Comparison of ENCODE assay signal across 9 cellular contexts in the genomic region with DNA sequence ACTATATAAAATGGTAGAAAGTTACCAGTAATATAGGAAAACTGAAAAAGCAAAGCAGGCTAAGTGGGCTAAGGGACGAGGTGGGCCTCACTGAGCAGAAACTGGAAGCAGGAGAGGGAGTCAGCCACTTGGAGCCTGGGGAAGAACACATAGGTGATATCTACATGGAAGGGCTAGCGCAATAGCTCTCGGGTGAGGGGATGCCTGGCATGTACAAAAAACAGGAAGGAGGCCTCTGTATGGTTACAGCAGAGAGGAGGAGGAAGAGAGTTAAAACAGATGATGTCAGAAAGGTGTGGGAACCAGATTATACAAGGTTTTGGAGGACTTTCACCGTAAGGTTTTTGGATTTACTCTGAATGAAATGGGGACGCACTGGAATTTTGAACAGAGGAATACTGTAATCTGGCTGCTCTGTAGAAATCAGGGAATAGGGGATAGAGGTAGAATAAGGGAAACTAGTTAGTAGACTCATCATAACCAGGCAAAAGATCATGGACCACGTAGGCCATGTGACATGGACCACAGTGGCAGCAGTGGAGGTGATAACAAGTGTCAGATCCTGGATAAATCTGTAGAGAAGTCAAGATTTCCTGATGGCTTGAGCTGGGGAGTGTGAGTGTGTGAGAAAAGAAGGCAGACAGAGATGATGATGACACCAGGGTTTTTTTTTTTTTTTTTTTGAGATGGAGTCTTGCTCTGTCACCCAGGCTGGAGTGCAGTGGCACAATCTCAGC. TPM values are rescaled to one million over a fixed set of nuclear protein-coding genes. Genes with fewer than 3 reads are reported as not detected.
DNase-seq lines count a peak whose midpoint lies in the region; ATAC-seq and TF ChIP-seq lines count a peak whose summit lies in the region.
"Had no signal": no experiment of that assay in that cellular context is flagged by ENCODE, and none has a peak within 500 bp of the region (broad histone marks: within the 10 kb centered on the region; RNA-seq: fewer than 3 reads in every experiment).

No MANE protein-coding gene starts in this region.

- peaks cover 5% of the 10 kb centered on the region for H3K9me3 Mint-ChIP-seq in stimulated activated memory B cell treated with anti-CD40 and anti-IgM and Interleukin-4, amounts not matched to agents 10 μg/mL and 1 μg/mL and 100 μg/mL, for 72 hours

- no peaks in the 10 kb centered on the region; the same call in 1 of the 2 replicates for H3K36me3 ChIP-seq in GM23248 (ENCODE audit: low read depth)
- H3K36me3 ChIP-seq in Peyer's patch: no peaks in the 10 kb centered on the region
- peaks cover 2% of the 10 kb centered on the region; the same call in 1 of the 2 replicates for H3K36me3 ChIP-seq in BE2C
- H3K36me3 ChIP-seq: prostate gland had no signal

- no peaks in the 10 kb centered on the region for H3K9me2 ChIP-seq in GM23248 (ENCODE audit: insufficient read depth)

- peaks cover 49% of the 10 kb centered on the region for H3K36me3 Mint-ChIP-seq in stimulated activated memory B cell treated with anti-CD40 and anti-IgM and Interleukin-4, amounts not matched to agents 10 μg/mL and 1 μg/mL and 100 μg/mL, for 72 hours

- WGBS in GM23248 (ENCODE audit: low coverage in 1 of 2, low lambda C conversion rate in 2 of 2, missing lambda C conversion rate in 2 of 2), 2 experiments: 64 to 69% methylated on average over 6 of the region's 6 CpGs

- peak overlapping the region; percentile 69 for H3K4me3 Mint-ChIP-seq in stimulated activated memory B cell treated with anti-CD40 and anti-IgM and Interleukin-4, amounts not matched to agents 10 μg/mL and 1 μg/mL and 100 μg/mL, for 72 hours

- peak overlapping the region; percentile 25; the same call in 1 of the 2 replicates for H3K9ac ChIP-seq in GM23248

- peaks cover 30% of the 10 kb centered on the region for H3K79me2 ChIP-seq in GM23248 (ENCODE audit: insufficient read depth)

- H2AFZ ChIP-seq in GM23248: no peak overlapping the region

- peak; percentile 48 for ATAC-seq in stimulated activated memory B cell treated with anti-CD40 and anti-IgM and Interleukin-4, amounts not matched to agents 10 μg/mL and 1 μg/mL and 100 μg/mL, for 72 hours

- in situ Hi-C loops in GM23248 (cut with MboI): no loop called here

- peak overlapping the region; percentile 90 for H3K27ac Mint-ChIP-seq in stimulated activated memory B cell treated with anti-CD40 and anti-IgM and Interleukin-4, amounts not matched to agents 10 μg/mL and 1 μg/mL and 100 μg/mL, for 72 hours

- peak overlapping the region; percentile 54 for H3K4me2 ChIP-seq in GM23248 (ENCODE audit: unreplicated experiment)

- TF ChIP-seq POLR2A in Peyer's patch (IDR thresholded peaks at IDR 0.05): no peak

- peaks cover 26% of the 10 kb centered on the region for H3F3A ChIP-seq in GM23248 (ENCODE audit: insufficient read depth)

- H3K27ac ChIP-seq in GM23248 (peak overlapping the region; percentile 17), Peyer's patch (peak overlapping the region; percentile 1 to 74 (median 46))
- H3K27ac ChIP-seq: prostate gland had no signal

- no peak overlapping the region for H3K4me3 ChIP-seq in GM23248
- no peak overlapping the region for H3K4me3 ChIP-seq in Peyer's patch
- H3K4me3 ChIP-seq in BE2C (ENCODE audit: low read depth, low read length): no peak overlapping the region
- H3K4me3 ChIP-seq: prostate gland had no signal

- no peaks in the 10 kb centered on the region for H3K27me3 Mint-ChIP-seq in stimulated activated memory B cell treated with anti-CD40 and anti-IgM and Interleukin-4, amounts not matched to agents 10 μg/mL and 1 μg/mL and 100 μg/mL, for 72 hours

- DNase-seq in GM23248 (peak; percentile 31), Peyer's patch (peak in 2 of 3 donors; percentile 73 to 79), NCI-H524 treated with DMSO at 0.1 percent for 48 hours (lab: John Stamatoyannopoulos, UW) (no peak), NCI-H1436 (lab: John Stamatoyannopoulos, UW) (no peak), BE2C (no peak)
- peak; percentile 68 for DNase-seq in central memory CD4-positive, alpha-beta T cell
- DNase-seq: NCI-H2107 had no signal

- H3K4me1 Mint-ChIP-seq in stimulated activated memory B cell treated with anti-CD40 and anti-IgM and Interleukin-4, amounts not matched to agents 10 μg/mL and 1 μg/mL and 100 μg/mL, for 72 hours: peaks cover 80% of the 10 kb centered on the region

- H3K9me3 ChIP-seq in GM23248 (ENCODE audit: low read depth) (no peaks in the 10 kb centered on the region), Peyer's patch (no peaks in the 10 kb centered on the region), BE2C (no peaks in the 10 kb centered on the region)
- H3K9me3 ChIP-seq: prostate gland had no signal

- TF ChIP-seq CTCF in Peyer's patch (IDR thresholded peaks at IDR 0.05): no peak
- TF ChIP-seq CTCF in BE2C (IDR thresholded peaks at IDR 0.05; ENCODE audit: low read depth, low read length): no peak

- H3K4me1 ChIP-seq in GM23248 (ENCODE audit: insufficient read depth) (peaks cover 42% of the 10 kb centered on the region), Peyer's patch (peaks cover 0 to 34% (median 12%) of the 10 kb centered on the region in 4 donors), BE2C (peaks cover 9% of the 10 kb centered on the region; the same call in 1 of the 2 replicates)
- H3K4me1 ChIP-seq: prostate gland had no signal

- no peaks in the 10 kb centered on the region for H4K20me1 ChIP-seq in GM23248 (ENCODE audit: insufficient read depth)

- H3K27me3 ChIP-seq in GM23248 (replicated peaks; ENCODE audit: insufficient read depth) (no peaks in the 10 kb centered on the region), Peyer's patch (no peaks in the 10 kb centered on the region), BE2C (no peaks in the 10 kb centered on the region)

RNA-seq across cellular contexts. Expression of a gene that starts 52.6 kb away (rescaled TPM):
- total RNA-seq in GM23248 (2014; rRNA removed; shearing (Covaris generic)): 18.8 and 22.6 TPM in 2 replicates
- polyA plus RNA-seq in GM23248 (2016; fragmentation: Nextera tagmentation; extraction: Ambion mirVana): 17.8 TPM in 2 replicates
- total RNA-seq in Peyer's patch: 100 to 1,000 TPM in 1 of 4 donors, 10 to 100 TPM in 2, 1 to 10 TPM in 1; 9.8 to 163 (median 22.2) TPM
- polyA plus RNA-seq in BE2C (2012; ENCODE audit: insufficient read depth, insufficient read length, low read depth): 9.7 TPM

Comparison
In these comparisons a context has a peak if more than half of its experiments do, and no peak if none do; other contexts are left out.
1. DNase-seq: peak in GM23248 (single experiment), Peyer's patch (2 of 3) and central memory CD4-positive, alpha-beta T cell (single experiment); none in NCI-H524 treated with DMSO at 0.1 percent for 48 hours (single experiment), NCI-H1436 (single experiment) and BE2C (single experiment).